Comparison of ENCODE assay signal across 13 cellular contexts in the genomic region with DNA sequence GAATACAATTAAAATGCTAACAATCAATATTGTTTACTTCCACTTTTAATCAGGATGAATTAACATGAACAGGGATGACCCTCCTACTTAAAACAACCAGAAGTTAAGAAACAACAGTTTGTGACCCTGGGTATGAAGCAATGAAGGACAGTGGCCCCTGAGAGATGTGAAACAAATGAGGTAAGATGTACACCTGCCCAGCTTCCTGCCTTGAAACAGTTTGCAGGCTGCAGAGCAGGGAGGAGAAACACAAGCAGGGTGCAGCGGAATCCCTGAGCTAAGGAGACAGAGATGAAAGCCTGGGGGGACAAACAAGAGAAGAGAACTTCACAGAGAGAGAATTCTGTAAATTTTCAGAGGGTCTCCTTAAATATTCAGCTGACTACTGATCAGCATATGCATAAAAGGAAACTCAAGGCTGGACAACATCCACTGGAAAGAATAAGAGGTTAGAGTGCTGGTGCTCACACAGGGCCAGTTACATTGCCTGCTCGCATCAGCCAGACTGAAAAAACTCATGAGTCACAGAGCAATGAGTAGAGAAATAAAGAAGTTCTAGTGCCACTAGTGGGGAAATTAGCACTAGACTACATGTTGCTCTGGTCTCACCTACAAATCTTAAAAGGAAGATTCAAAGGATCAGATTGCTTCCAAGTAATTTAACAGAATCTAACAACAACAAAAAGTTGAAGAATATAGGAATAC.
A peak's percentile ranks its signal among the peaks of the same experiment; 100 is the strongest.
DNase-seq lines count a peak whose midpoint lies in the region; ATAC-seq and TF ChIP-seq lines count a peak whose summit lies in the region.
"Had no signal": no experiment of that assay in that cellular context is flagged by ENCODE, and none has a peak within 500 bp of the region (broad histone marks: within the 10 kb centered on the region; RNA-seq: fewer than 3 reads in every experiment).

No MANE protein-coding gene starts in this region.

- no peaks in the 10 kb centered on the region for H3K27me3 ChIP-seq in mammary epithelial cell (ENCODE audit: insufficient read depth, low read length)
- H3K27me3 ChIP-seq in PC-3 (ENCODE audit: low read length), result no peaks in the 10 kb centered on the region
- H3K27me3 ChIP-seq: thyroid gland had no signal

- TF ChIP-seq CTCF in MCF 10A (IDR thresholded peaks at IDR 0.05; ENCODE audit: unreplicated experiment) (no peak), mammary epithelial cell (conservative IDR thresholded peaks at IDR 0.05 in 1 of 2, IDR thresholded peaks at IDR 0.05 in 1 of 2; ENCODE audit: extremely low read depth in 1 of 2, insufficient read depth in 1 of 2, low read depth in 1 of 2, low read length in 2 of 2) (no peak), PC-3 (conservative IDR thresholded peaks at IDR 0.05; ENCODE audit: low read depth, low read length) (no peak), foreskin fibroblast (IDR thresholded peaks at IDR 0.05; ENCODE audit: low read depth, low read length) (no peak)

- POLR2A ChIA-PET in MCF 10A (lab: Yijun Ruan, JAX), result interaction anchor here (0.8 to 1.6 kb wide), 3 partner anchors 24 to 138 kb away, joined by 3 to 8 read pairs (median 4); no protein-coding TSS in a partner anchor
- POLR2A ChIA-PET in PC-3 (lab: Charles Lee; ENCODE audit: unreplicated experiment), result no interaction called here
- POLR2A ChIA-PET in T-cell (lab: Charles Lee), result no interaction called here

- H3K79me2 ChIP-seq in mammary epithelial cell (ENCODE audit: insufficient read depth, low read length) (no peaks in the 10 kb centered on the region), PC-3 (ENCODE audit: low read length) (no peaks in the 10 kb centered on the region)
- H3K79me2 ChIP-seq: parathyroid adenoma had no signal

- H3K36me3 Mint-ChIP-seq in MCF 10A (ENCODE audit: insufficient read depth, unreplicated experiment), result peaks cover 17% of the 10 kb centered on the region
- no peaks in the 10 kb centered on the region for H3K36me3 Mint-ChIP-seq in T-cell
- no peaks in the 10 kb centered on the region for H3K36me3 Mint-ChIP-seq in activated T-helper 1 cell treated with anti-CD3 and anti-CD28 coated beads, Interleukin-12 subunit alpha, Interleukin-12 subunit beta, Interleukin-2, Interleukin-4 antibody, amounts not matched to agents 30 ng/mL and 10 ng/mL and 1 ng/mL, durations not matched to agents 14 hours and 24 hours and 36 hours (ENCODE audit: low read depth)

- BruUV-seq in MCF 10A (replicated peaks; lab: Mats Ljungman, UMichigan) (no TSS peak), mammary epithelial cell (replicated peaks; lab: Mats Ljungman, UMichigan) (no TSS peak), PC-3 (replicated peaks; lab: Mats Ljungman, UMichigan) (no TSS peak)

- no peak overlapping the region for H3K4me3 Mint-ChIP-seq in MCF 10A (ENCODE audit: unreplicated experiment)
- H3K4me3 Mint-ChIP-seq in T-cell, result no peak overlapping the region
- no peak overlapping the region for H3K4me3 Mint-ChIP-seq in activated T-helper 1 cell treated with anti-CD3 and anti-CD28 coated beads, Interleukin-12 subunit alpha, Interleukin-12 subunit beta, Interleukin-2, Interleukin-4 antibody, amounts not matched to agents 30 ng/mL and 10 ng/mL and 1 ng/mL, durations not matched to agents 14 hours and 24 hours and 36 hours

- H3K9me3 ChIP-seq in mammary epithelial cell (replicated peaks; ENCODE audit: insufficient read depth, low read length), result no peaks in the 10 kb centered on the region
- no peaks in the 10 kb centered on the region for H3K9me3 ChIP-seq in PC-3 (ENCODE audit: low read length)
- H3K9me3 ChIP-seq: thyroid gland had no signal

- H3K9ac ChIP-seq in mammary epithelial cell (ENCODE audit: insufficient read depth, low read length) (no peak overlapping the region), PC-3 (ENCODE audit: low read length) (no peak overlapping the region)
- H3K9ac ChIP-seq: KMS-11, parathyroid adenoma had no signal

- H3K36me3 ChIP-seq in mammary epithelial cell (ENCODE audit: insufficient read depth, low read length) (no peaks in the 10 kb centered on the region), PC-3 (ENCODE audit: low read depth, low read length) (no peaks in the 10 kb centered on the region)
- H3K36me3 ChIP-seq: thyroid gland had no signal

- no peak overlapping the region for H2AFZ ChIP-seq in mammary epithelial cell (ENCODE audit: low read depth, low read length)
- H2AFZ ChIP-seq in PC-3 (ENCODE audit: low read length), result no peak overlapping the region
- H2AFZ ChIP-seq: parathyroid adenoma had no signal

- H3K4me2 ChIP-seq in mammary epithelial cell (ENCODE audit: insufficient read depth, low read depth, low read length), result no peak overlapping the region
- no peak overlapping the region for H3K4me2 ChIP-seq in PC-3 (ENCODE audit: low read length)
- H3K4me2 ChIP-seq: KMS-11 had no signal

- CTCF ChIA-PET in MCF 10A (lab: Yijun Ruan, JAX), result interaction anchor here (0.6 to 1.4 kb wide), 4 partner anchors 13 to 266 kb away, joined by 3 to 4 read pairs (median 3); no protein-coding TSS in a partner anchor
- CTCF ChIA-PET in mammary epithelial cell (lab: Charles Lee; ENCODE audit: low non-redundant PET), result no interaction called here
- CTCF ChIA-PET in PC-3 (lab: Charles Lee), result interaction anchor here (0.6 kb wide), 1 partner anchor 109 kb away, joined by 3 read pairs; no protein-coding TSS in a partner anchor
- CTCF ChIA-PET in T-cell (lab: Charles Lee), result no interaction called here

- dilution Hi-C loops in mammary epithelial cell (cut with HindIII; ENCODE audit: low sequenced_read_pairs), result no loop called here

- intact Hi-C loops in MCF 10A (cut with micrococcal nuclease) (no loop called here), mammary epithelial cell (cut with micrococcal nuclease) (no loop called here), PC-3 (cut with micrococcal nuclease) (no loop called here)
- intact Hi-C loops in activated T-helper 1 cell treated with anti-CD3 and anti-CD28 coated beads, Interleukin-12 subunit alpha, Interleukin-12 subunit beta, Interleukin-2, Interleukin-4 antibody, amounts not matched to agents 30 ng/mL and 10 ng/mL and 1 ng/mL, durations not matched to agents 14 hours and 24 hours and 36 hours (cut with micrococcal nuclease), result no loop called here

- in situ Hi-C loops in mammary epithelial cell (cut with MboI; ENCODE audit: low sequenced_read_pairs in 2 of 2), result no loop called here

- H3K27ac Mint-ChIP-seq in MCF 10A (ENCODE audit: low read depth, unreplicated experiment) (peak overlapping the region; percentile 12), T-cell (no peak overlapping the region)
- H3K27ac Mint-ChIP-seq in activated T-helper 1 cell treated with anti-CD3 and anti-CD28 coated beads, Interleukin-12 subunit alpha, Interleukin-12 subunit beta, Interleukin-2, Interleukin-4 antibody, amounts not matched to agents 30 ng/mL and 10 ng/mL and 1 ng/mL, durations not matched to agents 14 hours and 24 hours and 36 hours, result no peak overlapping the region

- 63% methylated on average over 2 of the region's 2 CpGs for WGBS in mammary epithelial cell (ENCODE audit: low coverage, missing lambda C conversion rate)

- H3K9me2 ChIP-seq in PC-3 (replicated peaks; ENCODE audit: low read length), result no peaks in the 10 kb centered on the region

- H3K27ac ChIP-seq in mammary epithelial cell (ENCODE audit: insufficient read depth, low read depth, low read length) (no peak overlapping the region), PC-3 (ENCODE audit: low read length) (no peak overlapping the region)
- H3K27ac ChIP-seq: KMS-11, parathyroid adenoma, thyroid gland had no signal

- ATAC-seq in PC-3 (no peak), T-cell (replicated peaks in 1 of 4) (no peak), GM18909 (IDR thresholded peaks at IDR 0.05; ENCODE audit: poor library complexity, unreplicated experiment) (no peak)

- H3K4me1 Mint-ChIP-seq in MCF 10A (ENCODE audit: insufficient read depth, unreplicated experiment) (peaks cover 36% of the 10 kb centered on the region), T-cell (no peaks in the 10 kb centered on the region)
- H3K4me1 Mint-ChIP-seq in activated T-helper 1 cell treated with anti-CD3 and anti-CD28 coated beads, Interleukin-12 subunit alpha, Interleukin-12 subunit beta, Interleukin-2, Interleukin-4 antibody, amounts not matched to agents 30 ng/mL and 10 ng/mL and 1 ng/mL, durations not matched to agents 14 hours and 24 hours and 36 hours (ENCODE audit: low read depth), result no peaks in the 10 kb centered on the region

- H3K27me3 Mint-ChIP-seq in MCF 10A (ENCODE audit: insufficient read depth, unreplicated experiment) (no peaks in the 10 kb centered on the region), T-cell (no peaks in the 10 kb centered on the region)
- H3K27me3 Mint-ChIP-seq in activated T-helper 1 cell treated with anti-CD3 and anti-CD28 coated beads, Interleukin-12 subunit alpha, Interleukin-12 subunit beta, Interleukin-2, Interleukin-4 antibody, amounts not matched to agents 30 ng/mL and 10 ng/mL and 1 ng/mL, durations not matched to agents 14 hours and 24 hours and 36 hours (ENCODE audit: insufficient read depth), result no peaks in the 10 kb centered on the region

- no peaks in the 10 kb centered on the region for H3K4me1 ChIP-seq in mammary epithelial cell (ENCODE audit: insufficient read depth, low read length)
- no peaks in the 10 kb centered on the region for H3K4me1 ChIP-seq in PC-3 (ENCODE audit: insufficient read depth, low read length)
- H3K4me1 ChIP-seq: parathyroid adenoma, thyroid gland had no signal

- H3K9me3 Mint-ChIP-seq in MCF 10A (ENCODE audit: unreplicated experiment) (peaks cover 8% of the 10 kb centered on the region), T-cell (peaks cover 0 to 7% (median 7%) of the 10 kb centered on the region in 3 donors)
- no peaks in the 10 kb centered on the region for H3K9me3 Mint-ChIP-seq in activated T-helper 1 cell treated with anti-CD3 and anti-CD28 coated beads, Interleukin-12 subunit alpha, Interleukin-12 subunit beta, Interleukin-2, Interleukin-4 antibody, amounts not matched to agents 30 ng/mL and 10 ng/mL and 1 ng/mL, durations not matched to agents 14 hours and 24 hours and 36 hours

- no peaks in the 10 kb centered on the region for H4K20me1 ChIP-seq in mammary epithelial cell (ENCODE audit: insufficient read depth, low read length)
- no peaks in the 10 kb centered on the region for H4K20me1 ChIP-seq in PC-3 (ENCODE audit: low read length)

- no peaks in the 10 kb centered on the region for H3F3A ChIP-seq in PC-3 (ENCODE audit: low read length, unreplicated experiment)

- peak; percentile 47 for DNase-seq in MCF 10A (ENCODE audit: unreplicated experiment)
- no peak for DNase-seq in mammary epithelial cell
- peak; percentile 10 for DNase-seq in PC-3
- DNase-seq in foreskin fibroblast, result peak; percentile 28 to 50
- DNase-seq in T-cell, result no peak
- no peak for DNase-seq in KG1 (lab: John Stamatoyannopoulos, UW)
- no peak for DNase-seq in activated T-helper 1 cell treated with anti-CD3 and anti-CD28 coated beads, Interleukin-12 subunit alpha, Interleukin-12 subunit beta, Interleukin-2, Interleukin-4 antibody, amounts not matched to agents 30 ng/mL and 10 ng/mL and 1 ng/mL, durations not matched to agents 14 hours and 24 hours and 36 hours (ENCODE audit: low spot score)
- DNase-seq: activated T-cell treated with anti-CD3 and anti-CD28 coated beads, Interleukin-2, amount 50 U/mL, for 48 hours; dermis blood vessel endothelial cell; thyroid gland had no signal

- H3K4me3 ChIP-seq in mammary epithelial cell (replicated peaks in 1 of 3; ENCODE audit: insufficient read depth in 1 of 3, low read depth in 2 of 3, low read length in 3 of 3) (no peak overlapping the region), PC-3 (ENCODE audit: low read length) (no peak overlapping the region), foreskin fibroblast (ENCODE audit: low read depth in 1 of 2, low read length in 2 of 2) (no peak overlapping the region)
- H3K4me3 ChIP-seq: thyroid gland had no signal

Comparison
In these comparisons a context has a peak if more than half of its experiments do, and no peak if none do; other contexts are left out.
1. DNase-seq: peak in MCF 10A (single experiment), PC-3 (single experiment) and foreskin fibroblast (2 of 2); none in mammary epithelial cell (single experiment), T-cell (0 of 34), KG1 (single experiment) and activated T-helper 1 cell treated with anti-CD3 and anti-CD28 coated beads, Interleukin-12 subunit alpha, Interleukin-12 subunit beta, Interleukin-2, Interleukin-4 antibody, amounts not matched to agents 30 ng/mL and 10 ng/mL and 1 ng/mL, durations not matched to agents 14 hours and 24 hours and 36 hours (single experiment).
2. CTCF ChIA-PET loops: an anchor here in MCF 10A (0.6 to 1.4 kb wide) and PC-3 (0.6 kb wide); none called in mammary epithelial cell and T-cell.